8 cellular contexts compared by ENCODE assay signal in genomic region chr14:64823305-64823985, GRCh38. TPM values are rescaled to one million over a fixed set of nuclear protein-coding genes. Genes with fewer than 3 reads are reported as not detected.
DNase-seq lines count a peak whose midpoint lies in the region; ATAC-seq and TF ChIP-seq lines count a peak whose summit lies in the region.

No MANE protein-coding gene starts in this region.

- no peaks in the 10 kb centered on the region for H3K36me3 Mint-ChIP-seq in activated T-helper 17 cell treated with anti-CD3 and anti-CD28 coated beads, Interleukin-2, amount 50 U/mL, for 72 hours (ENCODE audit: low read depth)

- no peak overlapping the region for H3K27ac ChIP-seq in RWPE1

- POLR2A ChIA-PET in RWPE1 (lab: Yijun Ruan, JAX; ENCODE audit: low non-redundant PET): no interaction called here

- ATAC-seq in activated T-helper 17 cell treated with anti-CD3 and anti-CD28 coated beads, Interleukin-2, amount 50 U/mL, for 72 hours (replicated peaks): peak; percentile 93
- peak; percentile 87 for ATAC-seq in omental fat pad (ENCODE audit: low FRiP score)

- CTCF ChIA-PET in RWPE1 (lab: Yijun Ruan, JAX): interaction anchor here (0.5 to 2.6 kb wide), 32 partner anchors 9 to 1153 kb away, joined by 3 to 36 read pairs (median 4); partner anchors contain the start of gene SPTB

- no peaks in the 10 kb centered on the region for H3K9me3 Mint-ChIP-seq in activated T-helper 17 cell treated with anti-CD3 and anti-CD28 coated beads, Interleukin-2, amount 50 U/mL, for 72 hours

- TF ChIP-seq CTCF in RWPE1 (conservative IDR thresholded peaks at IDR 0.05; ENCODE audit: low read depth) (peak; percentile 82), omental fat pad (IDR thresholded peaks at IDR 0.05) (no peak)

- peak overlapping the region; percentile 45 for H3K4me3 Mint-ChIP-seq in activated T-helper 17 cell treated with anti-CD3 and anti-CD28 coated beads, Interleukin-2, amount 50 U/mL, for 72 hours

- no peak overlapping the region for H3K27ac Mint-ChIP-seq in activated T-helper 17 cell treated with anti-CD3 and anti-CD28 coated beads, Interleukin-2, amount 50 U/mL, for 72 hours

- H3K27me3 Mint-ChIP-seq in activated T-helper 17 cell treated with anti-CD3 and anti-CD28 coated beads, Interleukin-2, amount 50 U/mL, for 72 hours: peaks cover 11% of the 10 kb centered on the region

- H3K4me1 Mint-ChIP-seq in activated T-helper 17 cell treated with anti-CD3 and anti-CD28 coated beads, Interleukin-2, amount 50 U/mL, for 72 hours: no peaks in the 10 kb centered on the region

- DNase-seq in SIG-M5 treated with dmso at 0.1 percent for 504 hours (lab: John Stamatoyannopoulos, UW; ENCODE audit: unreplicated experiment): peak; percentile 70
- no peak for DNase-seq in SIG-M5 (lab: John Stamatoyannopoulos, UW)
- DNase-seq in KG1 (lab: John Stamatoyannopoulos, UW): peak; percentile 42
- peak; percentile 86 for DNase-seq in RWPE1 (ENCODE audit: low spot score)
- peak; percentile 35 for DNase-seq in fibroblast of the conjunctiva (ENCODE audit: low read depth)
- peak; percentile 49 for DNase-seq in omental fat pad (ENCODE audit: low spot score)
- peak; percentile 75 for DNase-seq in superior temporal gyrus (ENCODE audit: extremely low spot score)

RNA-seq across cellular contexts. Expression of gene SPTB, which starts 56.3 kb away (rescaled TPM):
- under 1 TPM; 0.15 to 0.29 TPM for total RNA-seq in activated T-helper 17 cell treated with anti-CD3 and anti-CD28 coated beads, Interleukin-2, amount 50 U/mL, for 72 hours
- total RNA-seq in omental fat pad: 1 to 10 TPM; 1.1 to 3.5 (median 1.4) TPM
